In genomic region chr12:132600048-132601032, GRCh38 we compare ENCODE assay signal across 8 cellular contexts. TPM values are rescaled to one million over a fixed set of nuclear protein-coding genes. Genes with fewer than 3 reads are reported as not detected.
DNase-seq lines count a peak whose midpoint lies in the region; ATAC-seq and TF ChIP-seq lines count a peak whose summit lies in the region.

No MANE protein-coding gene starts in this region.

- peak overlapping the region; percentile 84 for H3K4me3 Mint-ChIP-seq in CD4-positive, alpha-beta T cell

- H3K4me2 ChIP-seq in HCT116 (ENCODE audit: low read length): peak overlapping the region; percentile 56

- RAD21 ChIA-PET in HCT116 (lab: Charles Lee; ENCODE audit: low non-redundant PET in 1 of 2, low total read pairs in 2 of 2, uncharacterized antibody in 2 of 2, unreplicated experiment in 2 of 2): no interaction called here

- TF ChIP-seq POLR2A in HCT116 (IDR thresholded peaks at IDR 0.05; ENCODE audit: borderline replicate concordance, extremely low read depth, insufficient read depth, insufficient read length): no peak
- no peak for TF ChIP-seq POLR2A in adrenal gland (IDR thresholded peaks at IDR 0.05)

- peak in 2 of 10 experiments; percentile 13 to 30 for DNase-seq in CD4-positive, alpha-beta T cell
- peak; percentile 23 for DNase-seq in HCT116 (ENCODE audit: low read depth, low spot score)
- peak; percentile 72 to 82 for DNase-seq in NOMO-1 (lab: John Stamatoyannopoulos, UW; ENCODE audit: unreplicated experiment in 2 of 2)
- peak; percentile 48 to 75 (median 69) for DNase-seq in adrenal gland
- peak; percentile 80 for DNase-seq in left cardiac atrium
- DNase-seq in posterior vena cava (ENCODE audit: low spot score): peak; percentile 91

- no peaks in the 10 kb centered on the region for H3K36me3 Mint-ChIP-seq in CD4-positive, alpha-beta T cell (ENCODE audit: low read depth)

- H3K9me2 ChIP-seq in HCT116 (ENCODE audit: insufficient read depth): no peaks in the 10 kb centered on the region

- H3K9me3 ChIP-seq in CD4-positive, alpha-beta T cell (ENCODE audit: control insufficient read depth, low read length): no peaks in the 10 kb centered on the region
- no peaks in the 10 kb centered on the region for H3K9me3 ChIP-seq in HCT116 (ENCODE audit: control insufficient read depth in 1 of 2, insufficient read depth in 1 of 2, low read depth in 1 of 2, low read length in 2 of 2)
- H3K9me3 ChIP-seq in adrenal gland (replicated peaks in 1 of 3): no peaks in the 10 kb centered on the region

- peak overlapping the region; percentile 77 for H2AFZ ChIP-seq in HCT116 (ENCODE audit: low read depth, low read length, poor library complexity, severe bottlenecking)

- peaks cover 28% of the 10 kb centered on the region for H3K27me3 ChIP-seq in CD4-positive, alpha-beta T cell (ENCODE audit: control insufficient read depth, insufficient read depth, low read length)
- H3K27me3 ChIP-seq in HCT116 (ENCODE audit: insufficient read depth, low read length) (no peaks in the 10 kb centered on the region), adrenal gland (peaks cover 22% of the 10 kb centered on the region)

- POLR2A ChIA-PET in CD4-positive, alpha-beta T cell (lab: Charles Lee): interaction anchor here (0.6 kb wide), 1 partner anchor 135 kb away, joined by 4 read pairs; no protein-coding TSS in a partner anchor
- POLR2A ChIA-PET in HCT116 (lab: Charles Lee): no interaction called here

- H3K9me3 Mint-ChIP-seq in CD4-positive, alpha-beta T cell: no peaks in the 10 kb centered on the region

- H3K4me1 ChIP-seq in HCT116 (ENCODE audit: control insufficient read depth in 1 of 2, insufficient read depth in 2 of 2, low read length in 2 of 2) (peaks cover 5 to 25% of the 10 kb centered on the region in 2 experiments), adrenal gland (replicated peaks in 1 of 2) (peaks cover 0 to 6% of the 10 kb centered on the region in 2 donors)

- no TSS peak for BruUV-seq in HCT116 (replicated peaks; lab: Mats Ljungman, UMichigan)

- intact Hi-C loops in CD4-positive, alpha-beta T cell (cut with DNase I, micrococcal nuclease): no loop called here
- intact Hi-C loops in HCT116 (cut with micrococcal nuclease): loop anchor here (1.0 kb wide), 2 partner anchors 15 to 38 kb away; no protein-coding TSS in a partner anchor
- intact Hi-C loops in adrenal gland (cut with DNase I): no loop called here
- intact Hi-C loops in left cardiac atrium (cut with DNase I): no loop called here
- intact Hi-C loops in posterior vena cava (cut with DNase I): no loop called here

- no peaks in the 10 kb centered on the region for H3K36me3 ChIP-seq in HCT116 (ENCODE audit: control insufficient read depth in 1 of 2, insufficient read depth in 2 of 2, low read length in 2 of 2)
- H3K36me3 ChIP-seq in adrenal gland (replicated peaks in 1 of 2): no peaks in the 10 kb centered on the region

- CTCF ChIA-PET in CD4-positive, alpha-beta T cell (lab: Charles Lee): interaction anchor here (0.7 to 1.9 kb wide), 3 partner anchors 12 to 15 kb away, joined by 3 to 11 read pairs (median 4); no protein-coding TSS in a partner anchor
- CTCF ChIA-PET in HCT116 (lab: Charles Lee): interaction anchor here (2.3 kb wide), 1 partner anchor 14 kb away, joined by 7 read pairs; no protein-coding TSS in a partner anchor

- 24 to 32% (median 27%) methylated on average over 19 to 45 of the region's 45 CpGs for WGBS in adrenal gland, 4 donors

- H3K27me3 Mint-ChIP-seq in CD4-positive, alpha-beta T cell: peaks cover 33% of the 10 kb centered on the region

- no peaks in the 10 kb centered on the region for H3K79me2 ChIP-seq in HCT116 (ENCODE audit: insufficient read depth, low read length)

- H4K20me1 ChIP-seq in HCT116 (ENCODE audit: insufficient read depth): no peaks in the 10 kb centered on the region

- no peak overlapping the region for H3K27ac ChIP-seq in CD4-positive, alpha-beta T cell (ENCODE audit: low read depth, low read length)
- H3K27ac ChIP-seq in HCT116 (ENCODE audit: low read depth, low read length) (no peak overlapping the region), adrenal gland (peak overlapping the region in 1 of 5 donors; percentile 56)

- 0 out of 2 replicates have a peak overlapping the region, but pooled peaks have one; percentile 3 for H3K9ac ChIP-seq in HCT116 (ENCODE audit: low read length)

- H3K27ac Mint-ChIP-seq in CD4-positive, alpha-beta T cell: no peak overlapping the region

- no peak; the same call in 1 of the 2 replicates for TF ChIP-seq RAD21 in HCT116 (IDR thresholded peaks at IDR 0.05; ENCODE audit: low read depth)

- H3K4me1 Mint-ChIP-seq in CD4-positive, alpha-beta T cell (ENCODE audit: low read depth): peaks cover 27% of the 10 kb centered on the region

- peak overlapping the region in 1 of 2 experiments; percentile 14; a peak in 1 of 4 replicates for H3K4me3 ChIP-seq in HCT116 (replicated peaks in 1 of 2; ENCODE audit: low read depth in 1 of 2, low read length in 2 of 2)
- H3K4me3 ChIP-seq in adrenal gland: peak overlapping the region in 1 of 4 donors; percentile 48

- peak; percentile 42 for ATAC-seq in CD4-positive, alpha-beta T cell (ENCODE audit: poor library complexity)
- ATAC-seq in HCT116 (peak; percentile 88), left cardiac atrium (peak; percentile 62 to 65), GM18502 (IDR thresholded peaks at IDR 0.05; ENCODE audit: poor library complexity, unreplicated experiment) (no peak), HG02938 (IDR thresholded peaks at IDR 0.05; ENCODE audit: unreplicated experiment) (no peak)

- TF ChIP-seq CTCF in CD4-positive, alpha-beta T cell (IDR thresholded peaks at IDR 0.05): peak; percentile 43
- TF ChIP-seq CTCF in HCT116 (IDR thresholded peaks at IDR 0.05 in 2 of 3, conservative IDR thresholded peaks at IDR 0.05 in 1 of 3; ENCODE audit: borderline replicate concordance in 1 of 3, insufficient read depth in 1 of 3, low read depth in 2 of 3, low read length in 2 of 3) (peak; percentile 65 to 84 (median 68)), adrenal gland (IDR thresholded peaks at IDR 0.05) (peak; percentile 37 to 57 (median 54))

TF ChIP-seq in HCT116, 20 proteins besides CTCF, POLR2A, EP300 and RAD21:
- TF ChIP-seq CBX3 (IDR thresholded peaks at IDR 0.05; ENCODE audit: low read depth): no peak
- peak; percentile 44 for TF ChIP-seq MAX (IDR thresholded peaks at IDR 0.05)

RNA-seq across cellular contexts. Expression of gene LRCOL1, which starts 10.0 kb away (rescaled TPM):
- total RNA-seq in CD4-positive, alpha-beta T cell: not detected
- total RNA-seq in HCT116 (2021; ENCODE audit: unreplicated experiment) (not detected), adrenal gland (1 to 10 TPM in 3 of 8 donors, under 1 TPM in 1, not detected in 4; 0.65 to 1.4 (median 1.4) TPM), left cardiac atrium (not detected), posterior vena cava (under 1 TPM; 0.62 to 0.65 TPM)
- polyA plus RNA-seq in HCT116 (2012): not detected in 2 replicates
- polyA plus RNA-seq in adrenal gland: 1 to 10 TPM in 1 of 3 donors, under 1 TPM in 1, not detected in 1; 0.88 to 1.2 TPM

RNA-seq across cellular contexts. Expression of gene P2RX2, which starts 18.2 kb away (rescaled TPM):
- total RNA-seq in CD4-positive, alpha-beta T cell: not detected
- not detected for total RNA-seq in HCT116 (2021; ENCODE audit: unreplicated experiment)
- polyA plus RNA-seq in HCT116 (2012): 0.10 TPM in 1 of 2 replicates, not detected in the other
- total RNA-seq in adrenal gland: under 1 TPM in 1 of 8 donors, not detected in 7; 0.11 TPM
- polyA plus RNA-seq in adrenal gland: 1 to 10 TPM in 1 of 3 donors, under 1 TPM in 1, not detected in 1; 0.44 to 1.9 TPM
- not detected for total RNA-seq in left cardiac atrium
- not detected for total RNA-seq in posterior vena cava

Comparison
In these comparisons a context has a peak if more than half of its experiments do, and no peak if none do; other contexts are left out.
1. ATAC-seq: peak in CD4-positive, alpha-beta T cell (single experiment), HCT116 (single experiment) and left cardiac atrium (2 of 2); none in GM18502 (single experiment) and HG02938 (single experiment).
2. Peak in every context shown above with its lines, with median percentiles within 50 percentile points of each other: CTCF ChIP-seq.